Comparison of ENCODE assay signal across 19 cellular contexts in the genomic region with DNA sequence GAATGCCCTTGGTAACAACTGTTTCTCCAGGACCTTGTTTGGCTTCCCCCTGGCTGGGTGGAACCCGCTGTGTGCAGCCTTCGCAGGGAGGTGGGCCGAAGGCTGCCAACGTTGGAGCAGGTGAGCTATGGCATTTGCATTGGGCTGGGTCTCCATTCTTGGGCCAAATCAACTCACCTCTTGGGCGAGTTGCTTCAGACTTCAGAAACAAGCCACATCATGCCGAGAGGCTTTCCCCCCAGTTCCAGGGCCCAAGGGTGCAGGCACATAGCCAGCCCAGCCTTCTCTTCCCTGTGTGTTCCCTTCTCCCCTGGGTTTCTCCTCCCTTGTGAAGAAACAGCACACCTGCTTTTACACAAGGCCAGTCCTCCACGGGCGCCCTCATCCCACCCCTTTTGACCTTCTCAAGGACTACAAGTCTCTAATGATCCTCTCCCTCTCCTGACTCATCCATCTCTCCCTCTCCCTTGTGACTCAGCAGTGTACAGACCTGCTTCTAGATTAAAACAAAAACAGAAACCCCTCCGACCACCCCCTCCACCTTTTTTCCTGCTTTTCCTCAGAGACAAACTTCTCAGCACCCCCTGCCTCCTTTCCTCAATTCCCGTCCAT. TPM values are rescaled to one million over a fixed set of nuclear protein-coding genes. Genes with fewer than 3 reads are reported as not detected.
DNase-seq lines count a peak whose midpoint lies in the region; ATAC-seq and TF ChIP-seq lines count a peak whose summit lies in the region.
"Had no signal": no experiment of that assay in that cellular context is flagged by ENCODE, and none has a peak within 500 bp of the region (broad histone marks: within the 10 kb centered on the region; RNA-seq: fewer than 3 reads in every experiment).

No MANE protein-coding gene starts in this region.

- H3K4me1 Mint-ChIP-seq in stimulated activated effector memory CD8-positive, alpha-beta T cell treated with anti-CD3 and anti-CD28 coated beads, Interleukin-12 subunit alpha, Interleukin-12 subunit beta, amount 100 ng/mL, for 72 hours: no peaks in the 10 kb centered on the region
- H3K4me1 Mint-ChIP-seq in WTC11: peaks cover 4% of the 10 kb centered on the region; the same call in 1 of the 2 replicates

- intact Hi-C loops in adrenal gland (cut with DNase I): no loop called here

- H3K27me3 ChIP-seq in adrenal gland (peaks cover 4% of the 10 kb centered on the region), hepatocyte (no peaks in the 10 kb centered on the region)
- H3K27me3 ChIP-seq: testis had no signal

- H3K4me3 Mint-ChIP-seq in stimulated activated effector memory CD8-positive, alpha-beta T cell treated with anti-CD3 and anti-CD28 coated beads, Interleukin-12 subunit alpha, Interleukin-12 subunit beta, amount 100 ng/mL, for 72 hours: no peak overlapping the region
- no peak overlapping the region for H3K4me3 Mint-ChIP-seq in WTC11
- H3K4me3 Mint-ChIP-seq: CD4-positive, alpha-beta T cell; endodermal cell had no signal

- H3K36me3 ChIP-seq in HEK293 (ENCODE audit: control insufficient read depth in 2 of 2, insufficient read depth in 1 of 2, low read length in 2 of 2) (no peaks in the 10 kb centered on the region), adrenal gland (replicated peaks in 1 of 2) (no peaks in the 10 kb centered on the region), hepatocyte (replicated peaks; ENCODE audit: insufficient read depth, low read depth) (no peaks in the 10 kb centered on the region)
- H3K36me3 ChIP-seq: heart right ventricle had no signal

- peak in 6 of 7 donors; percentile 42 to 73 (median 54) for DNase-seq in adrenal gland
- peak; percentile 25 for DNase-seq in hepatocyte (ENCODE audit: low spot score)
- DNase-seq in stimulated activated effector memory CD8-positive, alpha-beta T cell treated with anti-CD3 and anti-CD28 coated beads, Interleukin-12 subunit alpha, Interleukin-12 subunit beta, amount 100 ng/mL, for 72 hours (ENCODE audit: low spot score in 2 of 2): no peak
- no peak for DNase-seq in WTC11 (ENCODE audit: low spot score)
- DNase-seq: activated CD4-positive, alpha-beta T cell treated with anti-CD3 and anti-CD28 coated beads for 4 hours; activated naive CD4-positive, alpha-beta T cell treated with anti-CD3 and anti-CD28 coated beads, Interleukin-2, amount 50 U/mL, for 16 hours; CD4-positive, alpha-beta T cell; DMS153; endodermal cell; heart right ventricle; NCI-H1417 treated with DMSO at 0.1 percent for 48 hours; NCI-H2171; occipital lobe; SHP77 treated with DMSO at 0.1 percent for 48 hours; testis had no signal

- ATAC-seq in stimulated activated effector memory CD8-positive, alpha-beta T cell treated with anti-CD3 and anti-CD28 coated beads, Interleukin-12 subunit alpha, Interleukin-12 subunit beta, amount 100 ng/mL, for 72 hours: peak; percentile 16
- ATAC-seq in WTC11 (no peak), HG02759 (IDR thresholded peaks at IDR 0.05; ENCODE audit: unreplicated experiment) (no peak), GM21786 (IDR thresholded peaks at IDR 0.05; ENCODE audit: unreplicated experiment) (no peak)

- TF ChIP-seq POLR2A in adrenal gland (IDR thresholded peaks at IDR 0.05): no peak

- POLR2A ChIA-PET in HEK293 (lab: Yijun Ruan, JAX): no interaction called here
- POLR2A ChIA-PET in WTC11 (lab: Charles Lee): no interaction called here

- no peaks in the 10 kb centered on the region for H3K36me3 Mint-ChIP-seq in stimulated activated effector memory CD8-positive, alpha-beta T cell treated with anti-CD3 and anti-CD28 coated beads, Interleukin-12 subunit alpha, Interleukin-12 subunit beta, amount 100 ng/mL, for 72 hours
- peaks cover 2% of the 10 kb centered on the region; the same call in 1 of the 2 replicates for H3K36me3 Mint-ChIP-seq in WTC11

- H2AFZ ChIP-seq in hepatocyte: no peak overlapping the region

- H3K4me1 ChIP-seq in HEK293 (ENCODE audit: control insufficient read depth, insufficient read depth, low read length) (no peaks in the 10 kb centered on the region), adrenal gland (replicated peaks in 1 of 2) (peaks cover 4% of the 10 kb centered on the region in 2 donors), hepatocyte (ENCODE audit: insufficient read depth) (no peaks in the 10 kb centered on the region)
- H3K4me1 ChIP-seq: heart right ventricle, testis had no signal

- no peaks in the 10 kb centered on the region for H3K9me3 ChIP-seq in HEK293 (ENCODE audit: control insufficient read depth, insufficient read depth, low read depth, low read length)
- no peaks in the 10 kb centered on the region for H3K9me3 ChIP-seq in adrenal gland (replicated peaks in 1 of 3)
- H3K9me3 ChIP-seq in hepatocyte (ENCODE audit: low read depth): no peaks in the 10 kb centered on the region
- H3K9me3 ChIP-seq: heart right ventricle, testis had no signal

- peaks cover 2% of the 10 kb centered on the region; the same call in 1 of the 2 replicates for H3K27me3 Mint-ChIP-seq in WTC11 (ENCODE audit: low read depth)

- no peak overlapping the region for H3K27ac ChIP-seq in HEK293 (ENCODE audit: extremely low read depth, low read depth, low read length)
- H3K27ac ChIP-seq in adrenal gland: peak overlapping the region in 2 of 5 donors; percentile 60 to 78
- no peak overlapping the region for H3K27ac ChIP-seq in hepatocyte
- H3K27ac ChIP-seq: heart right ventricle, testis had no signal

- H3K4me2 ChIP-seq in hepatocyte: no peak overlapping the region

- TF ChIP-seq CTCF in HEK293 (tag by site-specific recombination; IDR thresholded peaks at IDR 0.05): no peak
- no peak for TF ChIP-seq CTCF in adrenal gland (IDR thresholded peaks at IDR 0.05)
- TF ChIP-seq CTCF in hepatocyte (IDR thresholded peaks at IDR 0.05; ENCODE audit: poor library complexity): no peak
- no peak for TF ChIP-seq CTCF in WTC11 (IDR thresholded peaks at IDR 0.05)

- 33 to 65% (median 60%) methylated on average over 5 to 10 of the region's 10 CpGs for WGBS in adrenal gland, 4 donors
- 79% methylated on average over 10 of the region's 10 CpGs for WGBS in hepatocyte (ENCODE audit: low lambda C conversion rate, missing lambda C conversion rate)

- H3K79me2 ChIP-seq in hepatocyte: no peaks in the 10 kb centered on the region

- no peak overlapping the region for H3K4me3 ChIP-seq in HEK293 (ENCODE audit: low read depth, low read length)
- H3K4me3 ChIP-seq in adrenal gland: peak overlapping the region in 1 of 4 donors; percentile 41
- H3K4me3 ChIP-seq in hepatocyte: no peak overlapping the region
- H3K4me3 ChIP-seq: heart right ventricle, lung, testis had no signal

- H4K20me1 ChIP-seq in hepatocyte (ENCODE audit: insufficient read depth, poor library complexity, severe bottlenecking): no peaks in the 10 kb centered on the region

- CTCF ChIA-PET in HEK293 (lab: Yijun Ruan, JAX): interaction anchor here (6.1 kb wide), 1 partner anchor 25 kb away, joined by 69 read pairs; no protein-coding TSS in a partner anchor
- CTCF ChIA-PET in WTC11 (lab: Charles Lee): interaction anchor here (1.3 kb wide), 1 partner anchor 24 kb away, joined by 6 read pairs; no protein-coding TSS in a partner anchor

- H3K9me2 ChIP-seq in hepatocyte (replicated peaks; ENCODE audit: insufficient read depth): no peaks in the 10 kb centered on the region

- H3K9me3 Mint-ChIP-seq in stimulated activated effector memory CD8-positive, alpha-beta T cell treated with anti-CD3 and anti-CD28 coated beads, Interleukin-12 subunit alpha, Interleukin-12 subunit beta, amount 100 ng/mL, for 72 hours: no peaks in the 10 kb centered on the region
- H3K9me3 Mint-ChIP-seq in WTC11: peaks cover 11% of the 10 kb centered on the region; the same call in 1 of the 2 replicates
- H3K9me3 Mint-ChIP-seq: CD4-positive, alpha-beta T cell had no signal

- H3K27ac Mint-ChIP-seq in stimulated activated effector memory CD8-positive, alpha-beta T cell treated with anti-CD3 and anti-CD28 coated beads, Interleukin-12 subunit alpha, Interleukin-12 subunit beta, amount 100 ng/mL, for 72 hours: no peak overlapping the region
- no peak overlapping the region for H3K27ac Mint-ChIP-seq in WTC11
- H3K27ac Mint-ChIP-seq: CD4-positive, alpha-beta T cell; endodermal cell had no signal

TF ChIP-seq in HEK293, 187 proteins besides CTCF, POLR2A, EP300 and RAD21:
- TF ChIP-seq, protein P1, sequence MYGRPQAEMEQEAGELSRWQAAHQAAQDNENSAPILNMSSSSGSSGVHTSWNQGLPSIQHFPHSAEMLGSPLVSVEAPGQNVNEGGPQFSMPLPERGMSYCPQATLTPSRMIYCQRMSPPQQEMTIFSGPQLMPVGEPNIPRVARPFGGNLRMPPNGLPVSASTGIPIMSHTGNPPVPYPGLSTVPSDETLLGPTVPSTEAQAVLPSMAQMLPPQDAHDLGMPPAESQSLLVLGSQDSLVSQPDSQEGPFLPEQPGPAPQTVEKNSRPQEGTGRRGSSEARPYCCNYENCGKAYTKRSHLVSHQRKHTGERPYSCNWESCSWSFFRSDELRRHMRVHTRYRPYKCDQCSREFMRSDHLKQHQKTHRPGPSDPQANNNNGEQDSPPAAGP (tag by site-specific recombination; IDR thresholded peaks at IDR 0.05): peak; percentile 57; the same call in 1 of the 2 replicates
- TF ChIP-seq HOXD13 (CRISPR knock-in tag; IDR thresholded peaks at IDR 0.05; ENCODE audit: borderline replicate concordance): no peak

TF ChIP-seq in WTC11, 78 proteins besides CTCF, POLR2A, EP300 and RAD21 (continues in another document):
- no peak for TF ChIP-seq KAT7 (CRISPR knock-in tag; IDR thresholded peaks at IDR 0.05; ENCODE audit: borderline replicate concordance)
- TF ChIP-seq GRHL2 (CRISPR knock-in tag; IDR thresholded peaks at IDR 0.05; ENCODE audit: insufficient replicate concordance, severe bottlenecking): no peak
- TF ChIP-seq NFATC4 (CRISPR knock-in tag; IDR thresholded peaks at IDR 0.05): no peak

RNA-seq across cellular contexts. Expression of a gene that starts 41.6 kb away (rescaled TPM):
- under 1 TPM in 1 of 8 donors, not detected in 7; 0.43 TPM for total RNA-seq in adrenal gland
- polyA plus RNA-seq in adrenal gland: under 1 TPM in 2 of 3 donors, not detected in 1; 0.54 to 0.80 TPM
- total RNA-seq in hepatocyte: not detected in 2 replicates
- 0.26 TPM in 1 of 2 replicates, not detected in the other for polyA plus RNA-seq in hepatocyte
- 0.64 to 1.7 TPM (median 0.68 TPM) in 3 replicates for total RNA-seq in WTC11 (2021)
- total RNA-seq: occipital lobe had no signal

RNA-seq across cellular contexts. Expression of a gene that starts 50.1 kb away (rescaled TPM):
- total RNA-seq in adrenal gland (under 1 TPM in 1 of 8 donors, not detected in 7; 0.28 TPM), hepatocyte (0.40 TPM in 1 of 2 replicates, not detected in the other), WTC11 (2021) (0.28 TPM in 1 of 3 replicates, not detected in the others)
- polyA plus RNA-seq in adrenal gland (1 to 10 TPM in 1 of 3 donors, under 1 TPM in 1, not detected in 1; 0.40 to 1.3 TPM), hepatocyte (0.89 TPM in 1 of 2 replicates, not detected in the other)
- total RNA-seq: endodermal cell, heart right ventricle, occipital lobe had no signal

RNA-seq across cellular contexts. Expression of a gene that starts 54.5 kb away (rescaled TPM):
- total RNA-seq in adrenal gland (1 to 10 TPM in 2 of 8 donors, under 1 TPM in 6; 0.24 to 1.2 (median 0.63) TPM), hepatocyte (0.88 and 1.7 TPM in 2 replicates), WTC11 (2021) (18.4 to 23.7 TPM (median 19.8 TPM) in 3 replicates)
- polyA plus RNA-seq in adrenal gland (under 1 TPM; 0.16 to 0.27 (median 0.24) TPM), hepatocyte (3.2 and 3.7 TPM in 2 replicates)
- total RNA-seq: CD4-positive, alpha-beta T cell had no signal

Comparison
In these comparisons a context has a peak if more than half of its experiments do, and no peak if none do; other contexts are left out.
1. DNase-seq: peak in adrenal gland (6 of 7) and hepatocyte (single experiment); none in stimulated activated effector memory CD8-positive, alpha-beta T cell treated with anti-CD3 and anti-CD28 coated beads, Interleukin-12 subunit alpha, Interleukin-12 subunit beta, amount 100 ng/mL, for 72 hours (0 of 2) and WTC11 (single experiment).